7 cellular contexts compared by ENCODE assay signal in genomic region chr2:230864122-230864604, GRCh38. TPM values are rescaled to one million over a fixed set of nuclear protein-coding genes. Genes with fewer than 3 reads are reported as not detected.
DNase-seq lines count a peak whose midpoint lies in the region; ATAC-seq and TF ChIP-seq lines count a peak whose summit lies in the region.

No MANE protein-coding gene starts in this region.

- no peaks in the 10 kb centered on the region for H3K9me3 Mint-ChIP-seq in HFFc6
- H3K9me3 Mint-ChIP-seq in activated T-helper 1 cell treated with anti-CD3 and anti-CD28 coated beads, Interleukin-12 subunit alpha, Interleukin-12 subunit beta, Interleukin-2, Interleukin-4 antibody, amounts not matched to agents 30 ng/mL and 10 ng/mL and 1 ng/mL, durations not matched to agents 14 hours and 24 hours and 36 hours, result no peaks in the 10 kb centered on the region
- H3K9me3 Mint-ChIP-seq in stimulated activated naive CD8-positive, alpha-beta T cell treated with anti-CD3 and anti-CD28 coated beads, Interleukin-15, amount 100 ng/mL, for 72 hours, result no peaks in the 10 kb centered on the region

- H3K36me3 Mint-ChIP-seq in HFFc6 (ENCODE audit: low read depth), result no peaks in the 10 kb centered on the region
- no peaks in the 10 kb centered on the region for H3K36me3 Mint-ChIP-seq in activated T-helper 1 cell treated with anti-CD3 and anti-CD28 coated beads, Interleukin-12 subunit alpha, Interleukin-12 subunit beta, Interleukin-2, Interleukin-4 antibody, amounts not matched to agents 30 ng/mL and 10 ng/mL and 1 ng/mL, durations not matched to agents 14 hours and 24 hours and 36 hours (ENCODE audit: low read depth)

- H3K27me3 Mint-ChIP-seq in HFFc6 (ENCODE audit: insufficient read depth), result peaks cover 14% of the 10 kb centered on the region
- peaks cover 66% of the 10 kb centered on the region for H3K27me3 Mint-ChIP-seq in activated T-helper 1 cell treated with anti-CD3 and anti-CD28 coated beads, Interleukin-12 subunit alpha, Interleukin-12 subunit beta, Interleukin-2, Interleukin-4 antibody, amounts not matched to agents 30 ng/mL and 10 ng/mL and 1 ng/mL, durations not matched to agents 14 hours and 24 hours and 36 hours (ENCODE audit: insufficient read depth)
- peaks cover 6% of the 10 kb centered on the region for H3K27me3 Mint-ChIP-seq in stimulated activated naive CD8-positive, alpha-beta T cell treated with anti-CD3 and anti-CD28 coated beads, Interleukin-15, amount 100 ng/mL, for 72 hours

- peak overlapping the region; percentile 56 for H3K4me3 ChIP-seq in iPS-18c (ENCODE audit: insufficient read depth, low read depth, low read length)

- DNase-seq in HFFc6 (no peak), NCI-H510A treated with DMSO at 0.1 percent for 48 hours (lab: John Stamatoyannopoulos, UW) (no peak), NCI-H2107 treated with DMSO at 0.1 percent for 48 hours (lab: John Stamatoyannopoulos, UW; ENCODE audit: unreplicated experiment) (no peak)
- no peak for DNase-seq in activated T-helper 1 cell treated with anti-CD3 and anti-CD28 coated beads, Interleukin-12 subunit alpha, Interleukin-12 subunit beta, Interleukin-2, Interleukin-4 antibody, amounts not matched to agents 30 ng/mL and 10 ng/mL and 1 ng/mL, durations not matched to agents 14 hours and 24 hours and 36 hours (ENCODE audit: low spot score)
- DNase-seq in stimulated activated naive CD8-positive, alpha-beta T cell treated with anti-CD3 and anti-CD28 coated beads, Interleukin-15, amount 100 ng/mL, for 72 hours, result no peak

- no peak for TF ChIP-seq CTCF in HFFc6 (IDR thresholded peaks at IDR 0.05)

- peak overlapping the region; percentile 32 for H3K27ac Mint-ChIP-seq in HFFc6
- H3K27ac Mint-ChIP-seq in activated T-helper 1 cell treated with anti-CD3 and anti-CD28 coated beads, Interleukin-12 subunit alpha, Interleukin-12 subunit beta, Interleukin-2, Interleukin-4 antibody, amounts not matched to agents 30 ng/mL and 10 ng/mL and 1 ng/mL, durations not matched to agents 14 hours and 24 hours and 36 hours, result peak overlapping the region; percentile 71
- H3K27ac Mint-ChIP-seq in stimulated activated naive CD8-positive, alpha-beta T cell treated with anti-CD3 and anti-CD28 coated beads, Interleukin-15, amount 100 ng/mL, for 72 hours, result peak overlapping the region in 1 of 2 donors; percentile 64

- no peaks in the 10 kb centered on the region for H3K9me3 ChIP-seq in iPS-18c (ENCODE audit: control insufficient read depth, insufficient read depth, low read length)

- peak overlapping the region; percentile 89 for H3K4me3 Mint-ChIP-seq in HFFc6
- H3K4me3 Mint-ChIP-seq in activated T-helper 1 cell treated with anti-CD3 and anti-CD28 coated beads, Interleukin-12 subunit alpha, Interleukin-12 subunit beta, Interleukin-2, Interleukin-4 antibody, amounts not matched to agents 30 ng/mL and 10 ng/mL and 1 ng/mL, durations not matched to agents 14 hours and 24 hours and 36 hours, result peak overlapping the region; percentile 90
- H3K4me3 Mint-ChIP-seq in stimulated activated naive CD8-positive, alpha-beta T cell treated with anti-CD3 and anti-CD28 coated beads, Interleukin-15, amount 100 ng/mL, for 72 hours, result peak overlapping the region; percentile 88 to 89

- intact Hi-C loops in activated T-helper 1 cell treated with anti-CD3 and anti-CD28 coated beads, Interleukin-12 subunit alpha, Interleukin-12 subunit beta, Interleukin-2, Interleukin-4 antibody, amounts not matched to agents 30 ng/mL and 10 ng/mL and 1 ng/mL, durations not matched to agents 14 hours and 24 hours and 36 hours (cut with micrococcal nuclease), result loop anchor here (1.0 kb wide), 2 partner anchors 14 to 120 kb away; no protein-coding TSS in a partner anchor

- peaks cover 7% of the 10 kb centered on the region for H3K4me1 Mint-ChIP-seq in HFFc6 (ENCODE audit: low read depth)
- H3K4me1 Mint-ChIP-seq in activated T-helper 1 cell treated with anti-CD3 and anti-CD28 coated beads, Interleukin-12 subunit alpha, Interleukin-12 subunit beta, Interleukin-2, Interleukin-4 antibody, amounts not matched to agents 30 ng/mL and 10 ng/mL and 1 ng/mL, durations not matched to agents 14 hours and 24 hours and 36 hours (ENCODE audit: low read depth), result peaks cover 24% of the 10 kb centered on the region
- H3K4me1 Mint-ChIP-seq in stimulated activated naive CD8-positive, alpha-beta T cell treated with anti-CD3 and anti-CD28 coated beads, Interleukin-15, amount 100 ng/mL, for 72 hours, result peaks cover 73% of the 10 kb centered on the region

- ATAC-seq in stimulated activated naive CD8-positive, alpha-beta T cell treated with anti-CD3 and anti-CD28 coated beads, Interleukin-15, amount 100 ng/mL, for 72 hours, result no peak
- no peak for ATAC-seq in HG03342 (IDR thresholded peaks at IDR 0.05; ENCODE audit: unreplicated experiment)

RNA-seq across cellular contexts. Expression of gene ITM2C, which starts 0.6 kb away (rescaled TPM):
- 10 to 100 TPM; 28.1 to 53.8 (median 29.4) TPM for total RNA-seq in HFFc6 (2021; fragmentation: NEBNext Ultra II Directional; extraction: Animal tissue kit (Norgen Biotek cat#: 25700))
- 4.2 and 5.2 TPM in 2 replicates for total RNA-seq in activated T-helper 1 cell treated with anti-CD3 and anti-CD28 coated beads, Interleukin-12 subunit alpha, Interleukin-12 subunit beta, Interleukin-2, Interleukin-4 antibody, amounts not matched to agents 30 ng/mL and 10 ng/mL and 1 ng/mL, durations not matched to agents 14 hours and 24 hours and 36 hours
